In the genomic region with DNA sequence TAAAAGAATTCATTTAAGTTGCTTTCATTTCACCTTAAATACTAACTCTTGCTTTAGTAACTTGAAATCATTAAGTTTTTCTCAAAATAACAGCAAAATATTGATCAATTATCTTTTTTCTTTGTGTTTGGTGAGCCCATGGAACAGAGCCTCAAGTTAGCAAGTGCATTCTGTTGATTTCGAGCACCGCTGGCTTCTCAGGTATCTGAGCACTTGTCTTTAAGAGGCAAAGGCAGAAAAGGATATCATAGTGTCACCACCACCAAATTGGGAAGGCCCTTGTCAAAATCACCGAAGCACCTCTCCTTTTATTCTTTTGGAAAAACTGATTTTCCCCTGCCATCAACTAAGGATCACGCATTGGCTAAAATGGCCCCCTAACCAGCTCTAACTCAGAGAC, we compare ENCODE assay signal across 25 cellular contexts. TPM values are rescaled to one million over a fixed set of nuclear protein-coding genes. Genes with fewer than 3 reads are reported as not detected.
DNase-seq lines count a peak whose midpoint lies in the region; ATAC-seq, FAIRE-seq and TF ChIP-seq lines count a peak whose summit lies in the region.
"Had no signal": no experiment of that assay in that cellular context is flagged by ENCODE, and none has a peak within 500 bp of the region (broad histone marks: within the 10 kb centered on the region; RNA-seq: fewer than 3 reads in every experiment).

No MANE protein-coding gene starts in this region.

- peaks cover 9% of the 10 kb centered on the region for H3K4me1 Mint-ChIP-seq in activated naive CD4-positive, alpha-beta T cell treated with anti-CD3 and anti-CD28 coated beads, Interleukin-2, amount 10 ng/mL, durations not matched to agents 7 days and 5 days
- H3K4me1 Mint-ChIP-seq: CD14-positive monocyte had no signal

- H3K4me3 ChIP-seq in endothelial cell of umbilical vein (replicated peaks in 1 of 3; ENCODE audit: insufficient read depth in 1 of 3, low read depth in 1 of 3, low read length in 3 of 3): no peak overlapping the region
- H3K4me3 ChIP-seq: A549; BLaER1 treated with 17β-estradiol and CSF1 and Interleukin-3, amounts not matched to agents 10 nM and 100 nM; GM12878 had no signal

- no peaks in the 10 kb centered on the region for H3K9me1 ChIP-seq in endothelial cell of umbilical vein (replicated peaks; ENCODE audit: control insufficient read depth, extremely low read depth, insufficient read depth, low read length)

- no TSS peak for BruUV-seq in endothelial cell of umbilical vein (replicated peaks; lab: Mats Ljungman, UMichigan)

- H3K9me3 ChIP-seq in endothelial cell of umbilical vein (replicated peaks; ENCODE audit: control insufficient read depth, insufficient read depth, low read length): no peaks in the 10 kb centered on the region
- H3K9me3 ChIP-seq: A549; BE2C; BLaER1 treated with 17β-estradiol and CSF1 and Interleukin-3, amounts not matched to agents 10 nM and 100 nM had no signal

- CTCF ChIA-PET in activated naive CD4-positive, alpha-beta T cell treated with anti-CD3 and anti-CD28 coated beads, Interleukin-2, amount 10 ng/mL, durations not matched to agents 7 days and 5 days (lab: Charles Lee): no interaction called here
- CTCF ChIA-PET in endothelial cell of umbilical vein (lab: Charles Lee): no interaction called here

- ATAC-seq in GM19452 (IDR thresholded peaks at IDR 0.05; ENCODE audit: unreplicated experiment): no peak
- ATAC-seq: A549, GM12878, HCT116 had no signal

- H3K27ac Mint-ChIP-seq in activated naive CD4-positive, alpha-beta T cell treated with anti-CD3 and anti-CD28 coated beads, Interleukin-2, amount 10 ng/mL, durations not matched to agents 7 days and 5 days: peak overlapping the region; percentile 14
- H3K27ac Mint-ChIP-seq: CD14-positive monocyte; CD4-positive, alpha-beta T cell; CD8-positive, alpha-beta memory T cell had no signal

- no peak overlapping the region for H3K9ac ChIP-seq in endothelial cell of umbilical vein (replicated peaks; ENCODE audit: extremely low read depth, insufficient read depth, low read length)
- H3K9ac ChIP-seq: BLaER1 treated with 17β-estradiol and CSF1 and Interleukin-3, amounts not matched to agents 10 nM and 100 nM had no signal

- DNase-seq in activated naive CD4-positive, alpha-beta T cell treated with anti-CD3 and anti-CD28 coated beads, Interleukin-2, amount 10 ng/mL, durations not matched to agents 7 days and 5 days: no peak
- DNase-seq in activated naive CD4-positive, alpha-beta T cell (lab: John Stamatoyannopoulos, UW): no peak
- DNase-seq in H54 (ENCODE audit: insufficient read length, low spot score) (no peak), endothelial cell of umbilical vein (ENCODE audit: low read depth, low spot score) (no peak), kidney glomerular epithelial cell (lab: John Stamatoyannopoulos, UW) (no peak), DMS 273 treated with DMSO at 0.1 percent for 48 hours (lab: John Stamatoyannopoulos, UW) (no peak)
- DNase-seq: 8988T; ACHN; AML-193; BE2C; CD4-positive, alpha-beta T cell; CD8-positive, alpha-beta memory T cell; DMS53; EL; GDM1; H9 had no signal

- no peak overlapping the region for H3K4me2 ChIP-seq in endothelial cell of umbilical vein (ENCODE audit: insufficient read depth, low read length)
- H3K4me2 ChIP-seq: A549; BLaER1 treated with 17β-estradiol and CSF1 and Interleukin-3, amounts not matched to agents 10 nM and 100 nM had no signal

- no peaks in the 10 kb centered on the region for H4K20me1 ChIP-seq in endothelial cell of umbilical vein (replicated peaks; ENCODE audit: control insufficient read depth, extremely low read depth, insufficient read depth, low read length)

- no peaks in the 10 kb centered on the region for H3K27me3 Mint-ChIP-seq in activated naive CD4-positive, alpha-beta T cell treated with anti-CD3 and anti-CD28 coated beads, Interleukin-2, amount 10 ng/mL, durations not matched to agents 7 days and 5 days
- H3K27me3 Mint-ChIP-seq: CD4-positive, alpha-beta T cell; CD8-positive, alpha-beta memory T cell had no signal

- peaks cover 0 to 5% of the 10 kb centered on the region in 2 experiments for H3K36me3 ChIP-seq in endothelial cell of umbilical vein (ENCODE audit: control insufficient read depth in 2 of 2, extremely low read depth in 1 of 2, insufficient read depth in 2 of 2, low read length in 2 of 2)

- no peak overlapping the region for H3K27ac ChIP-seq in endothelial cell of umbilical vein (ENCODE audit: insufficient read depth, low read depth, low read length)
- H3K27ac ChIP-seq: A549; BLaER1 treated with 17β-estradiol and CSF1 and Interleukin-3, amounts not matched to agents 10 nM and 100 nM had no signal

- no peak overlapping the region for H2AFZ ChIP-seq in endothelial cell of umbilical vein (ENCODE audit: low read depth, low read length)

- no peak for TF ChIP-seq POLR2A in H54 (IDR thresholded peaks at IDR 0.05; ENCODE audit: low read depth, low read length)
- TF ChIP-seq POLR2A in endothelial cell of umbilical vein (IDR thresholded peaks at IDR 0.05; ENCODE audit: low read depth, low read length): no peak

- dilution Hi-C loops in endothelial cell of umbilical vein (cut with MboI; ENCODE audit: extremely low pct_ligation_motif_present, low sequenced_read_pairs): no loop called here

- no peaks in the 10 kb centered on the region for H3K27me3 ChIP-seq in endothelial cell of umbilical vein (ENCODE audit: control insufficient read depth in 2 of 2, insufficient read depth in 2 of 2, low read length in 2 of 2)
- H3K27me3 ChIP-seq: BE2C; BLaER1 treated with 17β-estradiol and CSF1 and Interleukin-3, amounts not matched to agents 10 nM and 100 nM had no signal

- TF ChIP-seq CTCF in endothelial cell of umbilical vein (IDR thresholded peaks at IDR 0.05; ENCODE audit: extremely low read depth in 1 of 2, insufficient read depth in 1 of 2, low read depth in 1 of 2, low read length in 2 of 2): no peak

- H3K4me1 ChIP-seq in endothelial cell of umbilical vein (ENCODE audit: control insufficient read depth, extremely low read depth, insufficient read depth, low read length): peaks cover 11% of the 10 kb centered on the region
- H3K4me1 ChIP-seq: BE2C had no signal

- FAIRE-seq in H54 (lab: Jason Lieb, UNC): peak; percentile 36
- FAIRE-seq in endothelial cell of umbilical vein (lab: Jason Lieb, UNC): peak; percentile 18
- FAIRE-seq: A549, D721Med, GM12878, GM18507, H1 had no signal

- H3K36me3 Mint-ChIP-seq in activated naive CD4-positive, alpha-beta T cell treated with anti-CD3 and anti-CD28 coated beads, Interleukin-2, amount 10 ng/mL, durations not matched to agents 7 days and 5 days: peaks cover 31% of the 10 kb centered on the region

- peaks cover 2% of the 10 kb centered on the region for H3K79me2 ChIP-seq in endothelial cell of umbilical vein (ENCODE audit: control insufficient read depth, insufficient read depth, low read length)

- H3K4me3 Mint-ChIP-seq in activated naive CD4-positive, alpha-beta T cell treated with anti-CD3 and anti-CD28 coated beads, Interleukin-2, amount 10 ng/mL, durations not matched to agents 7 days and 5 days: no peak overlapping the region
- H3K4me3 Mint-ChIP-seq: CD14-positive monocyte; CD4-positive, alpha-beta T cell; CD8-positive, alpha-beta memory T cell; H9 had no signal

- intact Hi-C loops in endothelial cell of umbilical vein (cut with micrococcal nuclease): no loop called here

- no peaks in the 10 kb centered on the region for H3K9me3 Mint-ChIP-seq in activated naive CD4-positive, alpha-beta T cell treated with anti-CD3 and anti-CD28 coated beads, Interleukin-2, amount 10 ng/mL, durations not matched to agents 7 days and 5 days
- H3K9me3 Mint-ChIP-seq: CD14-positive monocyte; CD4-positive, alpha-beta T cell; CD8-positive, alpha-beta memory T cell; H9 had no signal

- POLR2A ChIA-PET in endothelial cell of umbilical vein (lab: Charles Lee): no interaction called here

TF ChIP-seq in endothelial cell of umbilical vein, 7 proteins besides CTCF, POLR2A, EP300 and RAD21:
- TF ChIP-seq GATA2 (IDR thresholded peaks at IDR 0.05; ENCODE audit: insufficient read depth, insufficient read length, low read depth, low read length): no peak
TF ChIP-seq in endothelial cell of umbilical vein: peak in this region for 0.

RNA-seq across cellular contexts. Expression of a gene that starts 17.1 kb away (rescaled TPM):
- total RNA-seq in endothelial cell of umbilical vein: 72.0 and 76.2 TPM in 2 replicates
- polyA plus RNA-seq in endothelial cell of umbilical vein: 20.1 and 29.5 TPM in 2 replicates
- polyA plus RNA-seq in endothelial cell of umbilical vein (2011; cell fraction: cytosol; rRNA removed): 67.0 and 69.8 TPM in 2 replicates
- polyA plus RNA-seq in endothelial cell of umbilical vein (2011; cell fraction: nucleus; rRNA removed): 42.7 and 48.3 TPM in 2 replicates
- 86.2 and 115 TPM in 2 replicates for polyA plus RNA-seq in endothelial cell of umbilical vein (2012)
- polyA minus RNA-seq in endothelial cell of umbilical vein: 12.9 and 13.4 TPM in 2 replicates
- polyA minus RNA-seq in endothelial cell of umbilical vein (2011; cell fraction: cytosol; rRNA and poly(A)+ RNA removed): 24.4 TPM
- 24.6 and 29.6 TPM in 2 replicates for polyA minus RNA-seq in endothelial cell of umbilical vein (2011; cell fraction: nucleus; rRNA and poly(A)+ RNA removed)
